1 cellular context compared by ENCODE assay signal in genomic region chr6:99618649-99619408, GRCh38.
TF ChIP-seq lines count a peak whose summit lies in the region.

No MANE protein-coding gene starts in this region.

TF ChIP-seq in H1, 55 proteins besides CTCF, POLR2A, EP300 and RAD21 (continued from another document):
- TF ChIP-seq MAX (IDR thresholded peaks at IDR 0.05): peak; percentile 85
- peak; percentile 79 for TF ChIP-seq CHD2 (IDR thresholded peaks at IDR 0.05; ENCODE audit: low read length)
- TF ChIP-seq E2F6 (IDR thresholded peaks at IDR 0.05): peak; percentile 87
- TF ChIP-seq EGR1 (IDR thresholded peaks at IDR 0.05; ENCODE audit: borderline replicate concordance, low read depth, low read length): no peak
- peak; percentile 95 for TF ChIP-seq SP1 (IDR thresholded peaks at IDR 0.05; ENCODE audit: low read depth, low read length)
- peak; percentile 22; the same call in 1 of the 2 replicates for TF ChIP-seq KDM1A (IDR thresholded peaks at IDR 0.05; ENCODE audit: borderline replicate concordance, low read length)
- TF ChIP-seq CTBP2 (IDR thresholded peaks at IDR 0.05; ENCODE audit: borderline replicate concordance, insufficient read depth, insufficient read length, low read length): peak; percentile 64
- peak; percentile 98 for TF ChIP-seq KDM4A (IDR thresholded peaks at IDR 0.05; ENCODE audit: low read depth, low read length, severe bottlenecking)
